In genomic region chr2:208183937-208184336, GRCh38 we compare ENCODE assay signal across 27 cellular contexts. TPM values are rescaled to one million over a fixed set of nuclear protein-coding genes. Genes with fewer than 3 reads are reported as not detected.
DNase-seq lines count a peak whose midpoint lies in the region; ATAC-seq, FAIRE-seq and TF ChIP-seq lines count a peak whose summit lies in the region.
"Had no signal": no experiment of that assay in that cellular context is flagged by ENCODE, and none has a peak within 500 bp of the region (broad histone marks: within the 10 kb centered on the region; RNA-seq: fewer than 3 reads in every experiment).

No MANE protein-coding gene starts in this region.

- H3K4me3 ChIP-seq in HUES64 (ENCODE audit: low read length) (peak overlapping the region; percentile 58), K562 (no peak overlapping the region), keratinocyte (ENCODE audit: control insufficient read depth in 2 of 3, extremely low read depth in 1 of 3, insufficient read depth in 2 of 3, low read depth in 1 of 3, low read length in 3 of 3) (no peak overlapping the region)
- H3K4me3 ChIP-seq: GM12878, tibial nerve had no signal

- peak overlapping the region; percentile 79 for H3K27ac Mint-ChIP-seq in progenitor cell of endocrine pancreas
- H3K27ac Mint-ChIP-seq: activated naive CD4-positive, alpha-beta T cell treated with anti-CD3 and anti-CD28 coated beads, Interleukin-2, amount 50 U/mL, for 24 hours; CD8-positive, alpha-beta T cell; immature natural killer cell had no signal

- no peak overlapping the region for H3K27ac ChIP-seq in HUES64 (ENCODE audit: low read depth, low read length)
- H3K27ac ChIP-seq in K562 (ENCODE audit: extremely low read depth, low read depth, low read length) = no peak overlapping the region
- no peak overlapping the region for H3K27ac ChIP-seq in keratinocyte (ENCODE audit: control insufficient read depth, insufficient read depth, low read length)
- H3K27ac ChIP-seq: ascending aorta, tibial nerve had no signal

- H3K79me2 ChIP-seq in K562 (ENCODE audit: control insufficient read depth, insufficient read depth, low read length) (no peaks in the 10 kb centered on the region), keratinocyte (ENCODE audit: control insufficient read depth, insufficient read depth, low read length) (no peaks in the 10 kb centered on the region)

- no peaks in the 10 kb centered on the region for H3K27me3 ChIP-seq in HUES64 (ENCODE audit: insufficient read depth, low read length)
- H3K27me3 ChIP-seq in K562 (ENCODE audit: control insufficient read depth in 2 of 2, insufficient read depth in 2 of 2, low read length in 2 of 2) = no peaks in the 10 kb centered on the region
- peaks cover 8% of the 10 kb centered on the region for H3K27me3 ChIP-seq in keratinocyte (ENCODE audit: control insufficient read depth, extremely low read depth, insufficient read depth, low read length)
- H3K27me3 ChIP-seq: ascending aorta, tibial nerve had no signal

- no peaks in the 10 kb centered on the region for H3K27me3 Mint-ChIP-seq in progenitor cell of endocrine pancreas

- no peaks in the 10 kb centered on the region for H3K9me1 ChIP-seq in K562 (ENCODE audit: control insufficient read depth, insufficient read depth, low read length)
- H3K9me1 ChIP-seq in keratinocyte (ENCODE audit: control insufficient read depth, extremely low read depth, insufficient read depth, low read length) = no peaks in the 10 kb centered on the region

- H3K4me2 ChIP-seq in K562 (ENCODE audit: insufficient read depth, low read length) (no peak overlapping the region), keratinocyte (ENCODE audit: control insufficient read depth, extremely low read depth, insufficient read depth, low read depth, low read length) (peak overlapping the region; percentile 12)

- H2AFZ ChIP-seq in K562 (ENCODE audit: low read depth, low read length) = no peak overlapping the region
- no peak overlapping the region for H2AFZ ChIP-seq in keratinocyte (ENCODE audit: control insufficient read depth, low read length)

- CTCF ChIA-PET in K562 (lab: Yijun Ruan, JAX; ENCODE audit: low intra/inter-chr PET ratio) = no interaction called here

- ATAC-seq in K562 = no peak
- ATAC-seq: CD8-positive, alpha-beta T cell; GM12878 had no signal

- no peaks in the 10 kb centered on the region for H3K36me3 Mint-ChIP-seq in progenitor cell of endocrine pancreas (ENCODE audit: insufficient read depth)
- H3K36me3 Mint-ChIP-seq: activated naive CD4-positive, alpha-beta T cell treated with anti-CD3 and anti-CD28 coated beads, Interleukin-2, amount 50 U/mL, for 24 hours; CD8-positive, alpha-beta T cell; immature natural killer cell had no signal

- H3K4me1 Mint-ChIP-seq in progenitor cell of endocrine pancreas (ENCODE audit: low read depth) = peaks cover 22% of the 10 kb centered on the region
- H3K4me1 Mint-ChIP-seq: activated naive CD4-positive, alpha-beta T cell treated with anti-CD3 and anti-CD28 coated beads, Interleukin-2, amount 50 U/mL, for 24 hours; immature natural killer cell had no signal

- no peak for TF ChIP-seq EP300 in K562 (IDR thresholded peaks at IDR 0.05; ENCODE audit: low read length)

- no peaks in the 10 kb centered on the region for H3K9me3 Mint-ChIP-seq in progenitor cell of endocrine pancreas (ENCODE audit: low read depth)
- H3K9me3 Mint-ChIP-seq: activated naive CD4-positive, alpha-beta T cell treated with anti-CD3 and anti-CD28 coated beads, Interleukin-2, amount 50 U/mL, for 24 hours; CD8-positive, alpha-beta T cell had no signal

- H3K9me3 ChIP-seq in HUES64 (ENCODE audit: insufficient read depth, low read depth, low read length) = no peaks in the 10 kb centered on the region
- no peaks in the 10 kb centered on the region for H3K9me3 ChIP-seq in K562 (replicated peaks; ENCODE audit: control insufficient read depth, insufficient read depth, low read depth, low read length)
- no peaks in the 10 kb centered on the region for H3K9me3 ChIP-seq in keratinocyte (ENCODE audit: control insufficient read depth, low read depth, low read length)
- H3K9me3 ChIP-seq: ascending aorta, tibial nerve had no signal

- FAIRE-seq in K562 (lab: Jason Lieb, UNC) (no peak), keratinocyte (lab: Jason Lieb, UNC) (no peak), GM12892 (lab: Jason Lieb, UNC) (no peak)
- FAIRE-seq: GM12878 had no signal

- in situ Hi-C loops in K562 (cut with MboI) = no loop called here

- dilution Hi-C loops in keratinocyte (cut with MboI; ENCODE audit: extremely low pct_ligation_motif_present, low sequenced_read_pairs) = no loop called here

- intact Hi-C loops in K562 (cut with micrococcal nuclease) = no loop called here

- BruUV-seq in K562 (replicated peaks; lab: Mats Ljungman, UMichigan) = no TSS peak

- H3K36me3 ChIP-seq in HUES64 (ENCODE audit: insufficient read depth, low read length) (no peaks in the 10 kb centered on the region), K562 (ENCODE audit: control insufficient read depth, insufficient read depth, low read length) (no peaks in the 10 kb centered on the region), keratinocyte (ENCODE audit: control insufficient read depth in 2 of 2, extremely low read depth in 1 of 2, insufficient read depth in 2 of 2, low read length in 2 of 2) (no peaks in the 10 kb centered on the region)
- H3K36me3 ChIP-seq: ascending aorta, tibial nerve had no signal

- 3% methylated on average over 7 of the region's 9 CpGs for WGBS in HUES64
- WGBS in K562 (ENCODE audit: insufficient coverage, low coverage, missing lambda C conversion rate) = 24% methylated on average over 9 of the region's 9 CpGs

- no peak for TF ChIP-seq POLR2A in K562 (conservative IDR thresholded peaks at IDR 0.05)
- TF ChIP-seq POLR2A in GM12892 (IDR thresholded peaks at IDR 0.05; ENCODE audit: low read depth, low read length) = no peak

- DNase-seq in K562 (ENCODE audit: extremely low read depth in 1 of 4, low spot score in 3 of 4) = no peak
- no peak for DNase-seq in keratinocyte (ENCODE audit: low read depth, low spot score)
- no peak for DNase-seq in progenitor cell of endocrine pancreas (ENCODE audit: low spot score, unreplicated experiment)
- no peak for DNase-seq in DMS79 treated with DMSO at 0.1 percent for 48 hours (lab: John Stamatoyannopoulos, UW)
- DNase-seq in NK-92 (lab: John Stamatoyannopoulos, UW; ENCODE audit: unreplicated experiment) = no peak
- DNase-seq in NCI-H510A (lab: John Stamatoyannopoulos, UW) = no peak
- DNase-seq in GM12892 (ENCODE audit: insufficient read length) = no peak
- DNase-seq: activated CD8-positive, alpha-beta memory T cell treated with anti-CD3 and anti-CD28 coated beads for 24 hours; activated T-cell treated with anti-CD3 and anti-CD28 coated beads, Interleukin-2, amount 50 U/mL, for 48 hours; CD8-positive, alpha-beta T cell; cerebellar nuclear complex; immature natural killer cell; KBM-7; NCI-H187; NCI-H2227 treated with DMSO at 0.1 percent for 48 hours; NK-92 treated with Interleukin-12 subunit alpha and Interleukin-12 subunit beta, amount 100 ng/mL, for 24 hours; stimulated activated naive CD4-positive, alpha-beta T cell treated with Interleukin-2 at 50 U/mL for 16 hours had no signal

- peak overlapping the region; percentile 18 for H3K4me3 Mint-ChIP-seq in progenitor cell of endocrine pancreas (ENCODE audit: low read depth)
- H3K4me3 Mint-ChIP-seq: activated naive CD4-positive, alpha-beta T cell treated with anti-CD3 and anti-CD28 coated beads, Interleukin-2, amount 50 U/mL, for 24 hours; CD8-positive, alpha-beta T cell; immature natural killer cell had no signal

- peaks cover 34% of the 10 kb centered on the region for H3K4me1 ChIP-seq in HUES64 (ENCODE audit: insufficient read depth, low read length)
- peaks cover 0 to 3% of the 10 kb centered on the region in 2 experiments; a peak in 1 of 5 replicates for H3K4me1 ChIP-seq in K562 (replicated peaks in 1 of 2; ENCODE audit: control insufficient read depth in 2 of 2, insufficient read depth in 2 of 2, low read length in 2 of 2)
- no peaks in the 10 kb centered on the region for H3K4me1 ChIP-seq in keratinocyte (ENCODE audit: control insufficient read depth, extremely low read depth, insufficient read depth, low read length)
- H3K4me1 ChIP-seq: ascending aorta had no signal

- no peak for TF ChIP-seq CTCF in K562 (IDR thresholded peaks at IDR 0.05 in 2 of 3, conservative IDR thresholded peaks at IDR 0.05 in 1 of 3; ENCODE audit: insufficient read depth in 2 of 3, low read depth in 1 of 3, low read length in 3 of 3)
- no peak for TF ChIP-seq CTCF in keratinocyte (optimal IDR thresholded peaks at IDR 0.05 in 1 of 3, IDR thresholded peaks at IDR 0.05 in 1 of 3, conservative IDR thresholded peaks at IDR 0.05 in 1 of 3; ENCODE audit: extremely low read depth in 1 of 3, insufficient read depth in 2 of 3, low read length in 3 of 3)
- no peak for TF ChIP-seq CTCF in progenitor cell of endocrine pancreas (IDR thresholded peaks at IDR 0.05; ENCODE audit: unreplicated experiment)

- POLR2A ChIA-PET in K562 (lab: Yijun Ruan, JAX) = interaction anchor here (0.9 kb wide), 1 partner anchor 9 kb away, joined by 6 read pairs; no protein-coding TSS in a partner anchor

- H4K20me1 ChIP-seq in K562 (replicated peaks; ENCODE audit: control insufficient read depth, insufficient read depth, low read length) = no peaks in the 10 kb centered on the region
- H4K20me1 ChIP-seq in keratinocyte (ENCODE audit: control insufficient read depth, extremely low read depth, insufficient read depth, low read length) = no peaks in the 10 kb centered on the region

- TF ChIP-seq RAD21 in K562 (CRISPR knock-in tag; conservative IDR thresholded peaks at IDR 0.05 in 1 of 2, IDR thresholded peaks at IDR 0.05 in 1 of 2) = no peak

- no peak overlapping the region for H3K9ac ChIP-seq in HUES64 (ENCODE audit: low read depth, low read length)
- H3K9ac ChIP-seq in K562 (ENCODE audit: insufficient read depth in 1 of 2, low read depth in 2 of 2, low read length in 2 of 2) = no peak overlapping the region
- H3K9ac ChIP-seq in keratinocyte (ENCODE audit: control insufficient read depth, extremely low read depth, insufficient read depth, low read length) = no peak overlapping the region

RNA-seq across cellular contexts. Expression of gene C2orf80, which starts 5.9 kb away (rescaled TPM):
- polyA plus RNA-seq in HUES64 (2013, experiment 1 of 2) = 1.9 TPM
- 3.4 TPM for polyA plus RNA-seq in HUES64 (2013, experiment 2 of 2)
- not detected in 2 replicates for total RNA-seq in K562 (2011; cell fraction: chromatin; rRNA removed; ENCODE audit: low replicate concordance)
- not detected in 2 replicates for total RNA-seq in K562 (2011; cell fraction: nucleolus; rRNA removed)
- not detected in 2 replicates for total RNA-seq in K562 (2011; cell fraction: nucleoplasm; rRNA removed)
- total RNA-seq in K562 (2014; rRNA removed) = not detected in 2 replicates
- not detected in 2 replicates for total RNA-seq in K562 (2014; rRNA removed; fragmentation: Illumina TruSeq; extraction: Trizol)
- total RNA-seq in K562 (2015; rRNA removed; fragmentation: Illumina TruSeq; extraction: Trizol) = not detected in 2 replicates
- total RNA-seq in K562 (2021) = not detected in 2 replicates
- polyA plus RNA-seq in K562 (2011; rRNA removed) = not detected in 2 replicates
- polyA plus RNA-seq in K562 (2011; cell fraction: cytosol; rRNA removed) = not detected in 2 replicates
- not detected in 2 replicates for polyA plus RNA-seq in K562 (2011; cell fraction: nucleus; rRNA removed)
- polyA plus RNA-seq in K562 (2012) = 0.10 TPM in 1 of 2 replicates, not detected in the other
- polyA plus RNA-seq in K562 (2014; fragmentation: Illumina TruSeq; extraction: Trizol) = not detected in 2 replicates
- polyA plus RNA-seq in K562 (2014; fragmentation: Nextera tagmentation; extraction: Ambion mirVana) = not detected
- not detected in 2 replicates for polyA plus RNA-seq in K562 (2014; rRNA removed)
- polyA minus RNA-seq in K562 (2011; rRNA and poly(A)+ RNA removed) = not detected in 2 replicates
- not detected in 2 replicates for polyA minus RNA-seq in K562 (2011; cell fraction: cytosol; rRNA and poly(A)+ RNA removed)
- not detected in 2 replicates for polyA minus RNA-seq in K562 (2011; cell fraction: nucleus; rRNA and poly(A)+ RNA removed)
- polyA plus RNA-seq in keratinocyte = not detected in 3 replicates
- polyA plus RNA-seq in keratinocyte (2011; ENCODE audit: low read depth) = not detected
- not detected in 2 replicates for polyA plus RNA-seq in keratinocyte (2011; cell fraction: cytosol; rRNA removed)
- not detected in 2 replicates for polyA plus RNA-seq in keratinocyte (2011; cell fraction: nucleus; rRNA removed)
- polyA plus RNA-seq in keratinocyte (2012; ENCODE audit: low replicate concordance) = not detected in 2 replicates
- not detected in 3 replicates for polyA minus RNA-seq in keratinocyte
- polyA minus RNA-seq in keratinocyte (2011; cell fraction: cytosol; rRNA and poly(A)+ RNA removed) = not detected
- not detected in 2 replicates for polyA minus RNA-seq in keratinocyte (2011; cell fraction: nucleus; rRNA and poly(A)+ RNA removed)
- total RNA-seq in progenitor cell of endocrine pancreas = not detected in 2 replicates
- polyA plus RNA-seq in GM12892 (2012; ENCODE audit: missing spikeins) = not detected
- total RNA-seq: ascending aorta; CD8-positive, alpha-beta T cell; GM12878; H4; lung microvascular endothelial cell; skeletal muscle tissue; T-helper 2 cell treated with Interferon-gamma antibody and Interleukin-4, amounts not matched to agents 100 ng/mL and 5 ng/mL, for 36 hours; tibial nerve had no signal
- polyA plus RNA-seq: GM12878, immature natural killer cell had no signal

RNA-seq across cellular contexts. Expression of gene CRYGA, which starts 20.5 kb away (rescaled TPM):
- polyA plus RNA-seq in HUES64 (2013, experiment 1 of 2) = not detected
- polyA plus RNA-seq in HUES64 (2013, experiment 2 of 2) = not detected
- total RNA-seq in K562 (2011; cell fraction: chromatin; rRNA removed; ENCODE audit: low replicate concordance) = not detected in 2 replicates
- total RNA-seq in K562 (2011; cell fraction: nucleolus; rRNA removed) = not detected in 2 replicates
- total RNA-seq in K562 (2011; cell fraction: nucleoplasm; rRNA removed) = not detected in 2 replicates
- total RNA-seq in K562 (2014; rRNA removed) (not detected in 2 replicates), K562 (2014; rRNA removed; fragmentation: Illumina TruSeq; extraction: Trizol) (not detected in 2 replicates), K562 (2015; rRNA removed; fragmentation: Illumina TruSeq; extraction: Trizol) (not detected in 2 replicates), K562 (2021) (not detected in 2 replicates), progenitor cell of endocrine pancreas (not detected in 2 replicates)
- polyA plus RNA-seq in K562 (2011; rRNA removed) (not detected in 2 replicates), K562 (2014; fragmentation: Illumina TruSeq; extraction: Trizol) (not detected in 2 replicates), K562 (2014; fragmentation: Nextera tagmentation; extraction: Ambion mirVana) (not detected), K562 (2014; rRNA removed) (not detected in 2 replicates), keratinocyte (not detected in 3 replicates)
- polyA plus RNA-seq in K562 (2011; cell fraction: cytosol; rRNA removed) = not detected in 2 replicates
- not detected in 2 replicates for polyA plus RNA-seq in K562 (2011; cell fraction: nucleus; rRNA removed)
- polyA plus RNA-seq in K562 (2012) = not detected in 2 replicates
- not detected in 2 replicates for polyA minus RNA-seq in K562 (2011; rRNA and poly(A)+ RNA removed)
- polyA minus RNA-seq in K562 (2011; cell fraction: cytosol; rRNA and poly(A)+ RNA removed) = not detected in 2 replicates
- polyA minus RNA-seq in K562 (2011; cell fraction: nucleus; rRNA and poly(A)+ RNA removed) = not detected in 2 replicates
- not detected for polyA plus RNA-seq in keratinocyte (2011; ENCODE audit: low read depth)
- polyA plus RNA-seq in keratinocyte (2011; cell fraction: cytosol; rRNA removed) = not detected in 2 replicates
- polyA plus RNA-seq in keratinocyte (2011; cell fraction: nucleus; rRNA removed) = not detected in 2 replicates
- polyA plus RNA-seq in keratinocyte (2012; ENCODE audit: low replicate concordance) = not detected in 2 replicates
- polyA minus RNA-seq in keratinocyte = not detected in 3 replicates
- not detected for polyA minus RNA-seq in keratinocyte (2011; cell fraction: cytosol; rRNA and poly(A)+ RNA removed)
- not detected in 2 replicates for polyA minus RNA-seq in keratinocyte (2011; cell fraction: nucleus; rRNA and poly(A)+ RNA removed)
- polyA plus RNA-seq in GM12892 (2012; ENCODE audit: missing spikeins) = not detected
- total RNA-seq: ascending aorta; CD8-positive, alpha-beta T cell; GM12878; H4; lung microvascular endothelial cell; SK-MEL-5; skeletal muscle tissue; T-helper 2 cell treated with Interferon-gamma antibody and Interleukin-4, amounts not matched to agents 100 ng/mL and 5 ng/mL, for 36 hours; tibial nerve had no signal
- polyA plus RNA-seq: GM12878, immature natural killer cell had no signal

RNA-seq across cellular contexts. Expression of gene CRYGB, which starts 38.0 kb away (rescaled TPM):
- polyA plus RNA-seq in HUES64 (2013, experiment 1 of 2) = 0.50 TPM
- 0.89 TPM for polyA plus RNA-seq in HUES64 (2013, experiment 2 of 2)
- not detected in 2 replicates for total RNA-seq in K562 (2011; cell fraction: chromatin; rRNA removed; ENCODE audit: low replicate concordance)
- total RNA-seq in K562 (2011; cell fraction: nucleolus; rRNA removed) = not detected in 2 replicates
- not detected in 2 replicates for total RNA-seq in K562 (2011; cell fraction: nucleoplasm; rRNA removed)
- total RNA-seq in K562 (2014; rRNA removed) = not detected in 2 replicates
- total RNA-seq in K562 (2014; rRNA removed; fragmentation: Illumina TruSeq; extraction: Trizol) = not detected in 2 replicates
- not detected in 2 replicates for total RNA-seq in K562 (2015; rRNA removed; fragmentation: Illumina TruSeq; extraction: Trizol)
- not detected in 2 replicates for total RNA-seq in K562 (2021)
- polyA plus RNA-seq in K562 (2011; rRNA removed) = not detected in 2 replicates
- polyA plus RNA-seq in K562 (2011; cell fraction: cytosol; rRNA removed) = not detected in 2 replicates
- not detected in 2 replicates for polyA plus RNA-seq in K562 (2011; cell fraction: nucleus; rRNA removed)
- not detected in 2 replicates for polyA plus RNA-seq in K562 (2012)
- not detected in 2 replicates for polyA plus RNA-seq in K562 (2014; fragmentation: Illumina TruSeq; extraction: Trizol)
- not detected for polyA plus RNA-seq in K562 (2014; fragmentation: Nextera tagmentation; extraction: Ambion mirVana)
- polyA plus RNA-seq in K562 (2014; rRNA removed) = not detected in 2 replicates
- polyA minus RNA-seq in K562 (2011; rRNA and poly(A)+ RNA removed) = not detected in 2 replicates
- polyA minus RNA-seq in K562 (2011; cell fraction: cytosol; rRNA and poly(A)+ RNA removed) = not detected in 2 replicates
- polyA minus RNA-seq in K562 (2011; cell fraction: nucleus; rRNA and poly(A)+ RNA removed) = not detected in 2 replicates
- polyA plus RNA-seq in keratinocyte = not detected in 3 replicates
- not detected for polyA plus RNA-seq in keratinocyte (2011; ENCODE audit: low read depth)
- not detected in 2 replicates for polyA plus RNA-seq in keratinocyte (2011; cell fraction: cytosol; rRNA removed)
- polyA plus RNA-seq in keratinocyte (2011; cell fraction: nucleus; rRNA removed) = not detected in 2 replicates
- polyA plus RNA-seq in keratinocyte (2012; ENCODE audit: low replicate concordance) = not detected in 2 replicates
- not detected in 3 replicates for polyA minus RNA-seq in keratinocyte
- polyA minus RNA-seq in keratinocyte (2011; cell fraction: cytosol; rRNA and poly(A)+ RNA removed) = not detected
- polyA minus RNA-seq in keratinocyte (2011; cell fraction: nucleus; rRNA and poly(A)+ RNA removed) = not detected in 2 replicates
- total RNA-seq in progenitor cell of endocrine pancreas = not detected in 2 replicates
- not detected for polyA plus RNA-seq in GM12892 (2012; ENCODE audit: missing spikeins)
- total RNA-seq: ascending aorta; CD8-positive, alpha-beta T cell; GM12878; H4; lung microvascular endothelial cell; SK-MEL-5; skeletal muscle tissue; T-helper 2 cell treated with Interferon-gamma antibody and Interleukin-4, amounts not matched to agents 100 ng/mL and 5 ng/mL, for 36 hours; tibial nerve had no signal
- polyA plus RNA-seq: GM12878, immature natural killer cell had no signal

RNA-seq across cellular contexts. Expression of gene CRYGC, which starts 54.3 kb away (rescaled TPM):
- not detected for polyA plus RNA-seq in HUES64 (2013, experiment 1 of 2)
- not detected for polyA plus RNA-seq in HUES64 (2013, experiment 2 of 2)
- not detected in 2 replicates for total RNA-seq in K562 (2011; cell fraction: chromatin; rRNA removed; ENCODE audit: low replicate concordance)
- not detected in 2 replicates for total RNA-seq in K562 (2011; cell fraction: nucleolus; rRNA removed)
- total RNA-seq in K562 (2011; cell fraction: nucleoplasm; rRNA removed) = not detected in 2 replicates
- not detected in 2 replicates for total RNA-seq in K562 (2014; rRNA removed)
- not detected in 2 replicates for total RNA-seq in K562 (2014; rRNA removed; fragmentation: Illumina TruSeq; extraction: Trizol)
- total RNA-seq in K562 (2015; rRNA removed; fragmentation: Illumina TruSeq; extraction: Trizol) = not detected in 2 replicates
- not detected in 2 replicates for total RNA-seq in K562 (2021)
- not detected in 2 replicates for polyA plus RNA-seq in K562 (2011; rRNA removed)
- not detected in 2 replicates for polyA plus RNA-seq in K562 (2011; cell fraction: cytosol; rRNA removed)
- polyA plus RNA-seq in K562 (2011; cell fraction: nucleus; rRNA removed) = not detected in 2 replicates
- not detected in 2 replicates for polyA plus RNA-seq in K562 (2012)
- polyA plus RNA-seq in K562 (2014; fragmentation: Illumina TruSeq; extraction: Trizol) = not detected in 2 replicates
- not detected for polyA plus RNA-seq in K562 (2014; fragmentation: Nextera tagmentation; extraction: Ambion mirVana)
- polyA plus RNA-seq in K562 (2014; rRNA removed) = not detected in 2 replicates
- polyA minus RNA-seq in K562 (2011; rRNA and poly(A)+ RNA removed) = not detected in 2 replicates
- not detected in 2 replicates for polyA minus RNA-seq in K562 (2011; cell fraction: cytosol; rRNA and poly(A)+ RNA removed)
- polyA minus RNA-seq in K562 (2011; cell fraction: nucleus; rRNA and poly(A)+ RNA removed) = not detected in 2 replicates
- polyA plus RNA-seq in keratinocyte = not detected in 3 replicates
- not detected for polyA plus RNA-seq in keratinocyte (2011; ENCODE audit: low read depth)
- not detected in 2 replicates for polyA plus RNA-seq in keratinocyte (2011; cell fraction: cytosol; rRNA removed)
- polyA plus RNA-seq in keratinocyte (2011; cell fraction: nucleus; rRNA removed) = not detected in 2 replicates
- not detected in 2 replicates for polyA plus RNA-seq in keratinocyte (2012; ENCODE audit: low replicate concordance)
- not detected in 3 replicates for polyA minus RNA-seq in keratinocyte
- not detected for polyA minus RNA-seq in keratinocyte (2011; cell fraction: cytosol; rRNA and poly(A)+ RNA removed)
- polyA minus RNA-seq in keratinocyte (2011; cell fraction: nucleus; rRNA and poly(A)+ RNA removed) = not detected in 2 replicates
- total RNA-seq in progenitor cell of endocrine pancreas = not detected in 2 replicates
- not detected for polyA plus RNA-seq in GM12892 (2012; ENCODE audit: missing spikeins)
- total RNA-seq: ascending aorta; CD8-positive, alpha-beta T cell; GM12878; H4; lung microvascular endothelial cell; SK-MEL-5; skeletal muscle tissue; T-helper 2 cell treated with Interferon-gamma antibody and Interleukin-4, amounts not matched to agents 100 ng/mL and 5 ng/mL, for 36 hours; tibial nerve had no signal
- polyA plus RNA-seq: GM12878, immature natural killer cell had no signal

RNA-seq across cellular contexts. Expression of gene CRYGD, which starts 59.6 kb away (rescaled TPM):
- 0.75 TPM for polyA plus RNA-seq in HUES64 (2013, experiment 1 of 2)
- 0.76 TPM for polyA plus RNA-seq in HUES64 (2013, experiment 2 of 2)
- total RNA-seq in K562 (2011; cell fraction: chromatin; rRNA removed; ENCODE audit: low replicate concordance) = not detected in 2 replicates
- total RNA-seq in K562 (2011; cell fraction: nucleolus; rRNA removed) = not detected in 2 replicates
- not detected in 2 replicates for total RNA-seq in K562 (2011; cell fraction: nucleoplasm; rRNA removed)
- total RNA-seq in K562 (2014; rRNA removed) = not detected in 2 replicates
- total RNA-seq in K562 (2014; rRNA removed; fragmentation: Illumina TruSeq; extraction: Trizol) = not detected in 2 replicates
- total RNA-seq in K562 (2015; rRNA removed; fragmentation: Illumina TruSeq; extraction: Trizol) = not detected in 2 replicates
- not detected in 2 replicates for total RNA-seq in K562 (2021)
- not detected in 2 replicates for polyA plus RNA-seq in K562 (2011; rRNA removed)
- not detected in 2 replicates for polyA plus RNA-seq in K562 (2011; cell fraction: cytosol; rRNA removed)
- polyA plus RNA-seq in K562 (2011; cell fraction: nucleus; rRNA removed) = not detected in 2 replicates
- polyA plus RNA-seq in K562 (2012) = not detected in 2 replicates
- polyA plus RNA-seq in K562 (2014; fragmentation: Illumina TruSeq; extraction: Trizol) = not detected in 2 replicates
- polyA plus RNA-seq in K562 (2014; fragmentation: Nextera tagmentation; extraction: Ambion mirVana) = not detected
- polyA plus RNA-seq in K562 (2014; rRNA removed) = not detected in 2 replicates
- polyA minus RNA-seq in K562 (2011; rRNA and poly(A)+ RNA removed) = not detected in 2 replicates
- polyA minus RNA-seq in K562 (2011; cell fraction: cytosol; rRNA and poly(A)+ RNA removed) = not detected in 2 replicates
- not detected in 2 replicates for polyA minus RNA-seq in K562 (2011; cell fraction: nucleus; rRNA and poly(A)+ RNA removed)
- not detected in 3 replicates for polyA plus RNA-seq in keratinocyte
- polyA plus RNA-seq in keratinocyte (2011; ENCODE audit: low read depth) = not detected
- not detected in 2 replicates for polyA plus RNA-seq in keratinocyte (2011; cell fraction: cytosol; rRNA removed)
- polyA plus RNA-seq in keratinocyte (2011; cell fraction: nucleus; rRNA removed) = not detected in 2 replicates
- not detected in 2 replicates for polyA plus RNA-seq in keratinocyte (2012; ENCODE audit: low replicate concordance)
- polyA minus RNA-seq in keratinocyte = not detected in 3 replicates
- polyA minus RNA-seq in keratinocyte (2011; cell fraction: cytosol; rRNA and poly(A)+ RNA removed) = not detected
- not detected in 2 replicates for polyA minus RNA-seq in keratinocyte (2011; cell fraction: nucleus; rRNA and poly(A)+ RNA removed)
- total RNA-seq in progenitor cell of endocrine pancreas = not detected in 2 replicates
- polyA plus RNA-seq in GM12892 (2012; ENCODE audit: missing spikeins) = not detected
- total RNA-seq: ascending aorta; CD8-positive, alpha-beta T cell; GM12878; H4; lung microvascular endothelial cell; SK-MEL-5; skeletal muscle tissue; T-helper 2 cell treated with Interferon-gamma antibody and Interleukin-4, amounts not matched to agents 100 ng/mL and 5 ng/mL, for 36 hours; tibial nerve had no signal
- polyA plus RNA-seq: GM12878, immature natural killer cell had no signal
